Comparison of ENCODE assay signal across 8 cellular contexts in the genomic region with DNA sequence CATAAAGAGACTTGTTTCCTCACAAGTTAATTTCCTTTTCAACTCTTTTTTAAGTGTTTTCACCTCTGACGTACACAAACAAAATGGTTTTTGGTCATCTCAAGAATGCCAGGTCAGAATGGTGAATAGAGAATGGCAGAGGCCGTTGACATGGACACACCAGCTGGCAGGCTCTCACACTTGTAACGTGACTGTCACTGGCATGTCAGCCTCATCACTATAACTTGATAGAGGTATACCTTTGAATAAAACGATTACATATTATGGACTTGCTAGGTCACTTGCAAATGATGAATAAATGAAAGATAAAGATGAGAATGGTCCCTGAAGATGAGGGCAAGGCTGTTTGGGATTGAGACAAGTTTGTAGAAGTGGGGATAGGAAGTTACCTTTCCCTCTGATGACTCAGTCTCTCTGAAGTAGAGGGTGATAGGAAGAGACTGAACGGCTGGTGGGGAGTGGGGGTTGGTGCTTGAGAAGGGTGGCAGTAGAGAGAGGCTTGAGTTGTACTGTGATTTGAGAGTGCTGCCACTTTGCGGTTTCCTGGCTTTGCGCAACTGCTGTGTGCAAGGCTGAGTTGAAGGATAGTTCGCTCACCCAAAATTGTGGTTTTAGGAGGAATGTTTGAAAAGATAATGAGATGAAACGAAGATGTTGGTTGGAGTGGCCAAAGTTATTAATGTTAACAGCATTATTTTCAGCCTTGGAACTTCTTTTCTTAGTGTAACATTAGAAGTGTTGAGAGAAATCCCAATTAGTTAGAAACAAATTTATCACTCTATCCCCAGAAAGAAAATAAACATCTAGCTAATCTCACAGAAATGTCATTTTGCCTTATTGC. TPM values are rescaled to one million over a fixed set of nuclear protein-coding genes. Genes with fewer than 3 reads are reported as not detected.
DNase-seq lines count a peak whose midpoint lies in the region; ATAC-seq and TF ChIP-seq lines count a peak whose summit lies in the region.

No MANE protein-coding gene starts in this region.

- no peak overlapping the region for H3K4me3 ChIP-seq in CD4-positive, CD25-positive, alpha-beta regulatory T cell (ENCODE audit: low read depth, low read length)

- peaks cover 14% of the 10 kb centered on the region for H3K4me1 ChIP-seq in CD4-positive, CD25-positive, alpha-beta regulatory T cell (ENCODE audit: control insufficient read depth, insufficient read depth, low read length, poor library complexity, severe bottlenecking)

- peaks cover 51% of the 10 kb centered on the region for H3K36me3 ChIP-seq in CD4-positive, CD25-positive, alpha-beta regulatory T cell (ENCODE audit: control insufficient read depth, insufficient read depth, low read length)

- DNase-seq in CD4-positive, CD25-positive, alpha-beta regulatory T cell, result peak in 2 of 3 donors; percentile 5 to 72
- peak; percentile 68 for DNase-seq in NCI-H226
- peak; percentile 41 for DNase-seq in activated T-cell treated with anti-CD3 and anti-CD28 coated beads, Interleukin-2, amount 50 U/mL, for 24 hours
- no peak for DNase-seq in naive B cell
- no peak for DNase-seq in mesothelial cell of epicardium (ENCODE audit: low spot score in 2 of 2, unreplicated experiment in 2 of 2)
- no peak for DNase-seq in dedifferentiated amniotic fluid mesenchymal stem cell (ENCODE audit: extremely low spot score)
- DNase-seq in GM20000 (ENCODE audit: low spot score), result no peak

- peaks cover 47% of the 10 kb centered on the region for H3K36me3 Mint-ChIP-seq in CD4-positive, CD25-positive, alpha-beta regulatory T cell
- H3K36me3 Mint-ChIP-seq in activated T-cell treated with anti-CD3 and anti-CD28 coated beads, Interleukin-2, amount 50 U/mL, for 24 hours (ENCODE audit: low read depth), result peaks cover 77% of the 10 kb centered on the region
- peaks cover 14 to 21% of the 10 kb centered on the region in 2 donors for H3K36me3 Mint-ChIP-seq in naive B cell
- H3K36me3 Mint-ChIP-seq in mesothelial cell of epicardium, result peaks cover 20% of the 10 kb centered on the region

- no peaks in the 10 kb centered on the region for H3K27me3 ChIP-seq in CD4-positive, CD25-positive, alpha-beta regulatory T cell (ENCODE audit: control insufficient read depth, insufficient read depth, low read length)

- H3K27ac ChIP-seq in CD4-positive, CD25-positive, alpha-beta regulatory T cell (ENCODE audit: insufficient read depth, low read length, poor library complexity, severe bottlenecking), result no peak overlapping the region

- peak; percentile 85 for ATAC-seq in CD4-positive, CD25-positive, alpha-beta regulatory T cell (ENCODE audit: low read depth in 2 of 2)
- ATAC-seq in naive B cell (ENCODE audit: low read depth in 2 of 2) (no peak), GM18861 (IDR thresholded peaks at IDR 0.05; ENCODE audit: unreplicated experiment) (no peak)

- no peaks in the 10 kb centered on the region for H3K9me3 ChIP-seq in CD4-positive, CD25-positive, alpha-beta regulatory T cell (ENCODE audit: control insufficient read depth in 2 of 2, low read length in 2 of 2)

- no peaks in the 10 kb centered on the region for H3K27me3 Mint-ChIP-seq in CD4-positive, CD25-positive, alpha-beta regulatory T cell
- H3K27me3 Mint-ChIP-seq in activated T-cell treated with anti-CD3 and anti-CD28 coated beads, Interleukin-2, amount 50 U/mL, for 24 hours, result no peaks in the 10 kb centered on the region
- H3K27me3 Mint-ChIP-seq in naive B cell (no peaks in the 10 kb centered on the region), mesothelial cell of epicardium (ENCODE audit: low read depth) (no peaks in the 10 kb centered on the region)

- peaks cover 0 to 1% (median 0%) of the 10 kb centered on the region in 7 donors for H3K9me3 Mint-ChIP-seq in CD4-positive, CD25-positive, alpha-beta regulatory T cell
- no peaks in the 10 kb centered on the region for H3K9me3 Mint-ChIP-seq in activated T-cell treated with anti-CD3 and anti-CD28 coated beads, Interleukin-2, amount 50 U/mL, for 24 hours
- no peaks in the 10 kb centered on the region for H3K9me3 Mint-ChIP-seq in naive B cell
- H3K9me3 Mint-ChIP-seq in mesothelial cell of epicardium, result no peaks in the 10 kb centered on the region

- peak overlapping the region in 2 of 4 donors; percentile 21 to 38 for H3K4me3 Mint-ChIP-seq in CD4-positive, CD25-positive, alpha-beta regulatory T cell
- peak overlapping the region; percentile 10 for H3K4me3 Mint-ChIP-seq in activated T-cell treated with anti-CD3 and anti-CD28 coated beads, Interleukin-2, amount 50 U/mL, for 24 hours
- no peak overlapping the region for H3K4me3 Mint-ChIP-seq in naive B cell
- H3K4me3 Mint-ChIP-seq in mesothelial cell of epicardium, result no peak overlapping the region

- H3K4me1 Mint-ChIP-seq in CD4-positive, CD25-positive, alpha-beta regulatory T cell, result peaks cover 17 to 39% (median 27%) of the 10 kb centered on the region in 4 donors
- H3K4me1 Mint-ChIP-seq in activated T-cell treated with anti-CD3 and anti-CD28 coated beads, Interleukin-2, amount 50 U/mL, for 24 hours (ENCODE audit: low read depth), result peaks cover 47% of the 10 kb centered on the region
- H3K4me1 Mint-ChIP-seq in naive B cell (peaks cover 8 to 16% (median 8%) of the 10 kb centered on the region in 3 donors), mesothelial cell of epicardium (peaks cover 12% of the 10 kb centered on the region)

- H3K27ac Mint-ChIP-seq in CD4-positive, CD25-positive, alpha-beta regulatory T cell, result peak overlapping the region; percentile 0 to 57 (median 7)
- H3K27ac Mint-ChIP-seq in activated T-cell treated with anti-CD3 and anti-CD28 coated beads, Interleukin-2, amount 50 U/mL, for 24 hours, result peak overlapping the region; percentile 42
- peak overlapping the region in 5 of 6 donors; percentile 4 to 43 (median 15) for H3K27ac Mint-ChIP-seq in naive B cell
- no peak overlapping the region for H3K27ac Mint-ChIP-seq in mesothelial cell of epicardium

- TF ChIP-seq CTCF in mesothelial cell of epicardium (IDR thresholded peaks at IDR 0.05; ENCODE audit: unreplicated experiment) (no peak), GM20000 (IDR thresholded peaks at IDR 0.05; ENCODE audit: extremely low read depth, missing control alignments) (no peak)

RNA-seq across cellular contexts. Expression of a gene that starts 30.3 kb away (rescaled TPM):
- 32.2 TPM for total RNA-seq in CD4-positive, CD25-positive, alpha-beta regulatory T cell
- polyA plus RNA-seq in CD4-positive, CD25-positive, alpha-beta regulatory T cell, result 10 to 100 TPM; 55.1 to 73.6 (median 59.1) TPM
- 100 to 1,000 TPM in 1 of 6 donors, 10 to 100 TPM in 5; 64.4 to 100 (median 76.7) TPM for polyA plus RNA-seq in naive B cell (ENCODE audit: low read depth in 6 of 6)
- 29.3 to 31.0 TPM (median 30.5 TPM) in 3 replicates for total RNA-seq in mesothelial cell of epicardium

Comparison
In these comparisons a context has a peak if more than half of its experiments do, and no peak if none do; other contexts are left out.
1. ATAC-seq: peak in CD4-positive, CD25-positive, alpha-beta regulatory T cell (2 of 2); none in naive B cell (0 of 2) and GM18861 (single experiment).
2. DNase-seq: peak in CD4-positive, CD25-positive, alpha-beta regulatory T cell (2 of 3), NCI-H226 (single experiment) and activated T-cell treated with anti-CD3 and anti-CD28 coated beads, Interleukin-2, amount 50 U/mL, for 24 hours (single experiment); none in naive B cell (single experiment), mesothelial cell of epicardium (0 of 2), dedifferentiated amniotic fluid mesenchymal stem cell (single experiment) and GM20000 (single experiment).